In the genomic region with DNA sequence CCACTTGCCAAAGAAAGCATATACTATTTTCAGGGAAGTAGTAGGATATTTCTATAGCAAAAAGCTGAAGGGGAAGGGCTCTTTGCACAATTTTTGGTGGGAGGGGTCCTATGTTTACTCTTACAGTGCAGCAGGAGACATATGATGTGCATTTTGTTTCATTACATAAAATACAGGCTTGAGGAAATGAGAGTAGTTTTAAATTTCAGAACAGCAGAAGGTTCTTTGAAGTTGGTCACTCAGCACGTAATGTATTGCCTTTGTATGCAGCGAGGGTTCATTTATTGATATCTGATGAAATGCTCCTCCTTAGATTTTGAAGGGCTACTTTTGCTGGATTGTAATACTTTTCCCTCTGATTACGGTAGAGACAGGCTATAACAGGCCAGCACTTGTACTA, we compare ENCODE assay signal across 12 cellular contexts. TPM values are rescaled to one million over a fixed set of nuclear protein-coding genes. Genes with fewer than 3 reads are reported as not detected.
DNase-seq lines count a peak whose midpoint lies in the region; ATAC-seq, FAIRE-seq and TF ChIP-seq lines count a peak whose summit lies in the region.
"Had no signal": no experiment of that assay in that cellular context is flagged by ENCODE, and none has a peak within 500 bp of the region (broad histone marks: within the 10 kb centered on the region; RNA-seq: fewer than 3 reads in every experiment).

No MANE protein-coding gene starts in this region.

- H3K36me3 ChIP-seq in astrocyte (ENCODE audit: insufficient read depth, low read length) (no peaks in the 10 kb centered on the region), mucosa of rectum (ENCODE audit: control insufficient read depth in 2 of 2, insufficient read depth in 2 of 2, low read length in 2 of 2) (no peaks in the 10 kb centered on the region)

- H3K36me3 Mint-ChIP-seq in stimulated activated naive CD8-positive, alpha-beta T cell treated with anti-CD3 and anti-CD28 coated beads, Interleukin-15, Interleukin-2, amounts not matched to agents 100 ng/mL and 50 ng/mL, for 24 hours (ENCODE audit: low read depth) = no peaks in the 10 kb centered on the region
- H3K36me3 Mint-ChIP-seq in astrocyte (ENCODE audit: low read depth, unreplicated experiment) = peaks cover 1% of the 10 kb centered on the region
- H3K36me3 Mint-ChIP-seq in H9 (ENCODE audit: insufficient read depth in 1 of 3, low read depth in 3 of 3) = no peaks in the 10 kb centered on the region; a peak in 1 of 7 replicates

- no peak overlapping the region for H2BK120ac ChIP-seq in H9 (ENCODE audit: low read depth, low read length, poor library complexity, severe bottlenecking)

- H3K4me2 ChIP-seq in astrocyte (ENCODE audit: low read length) = peak overlapping the region; percentile 12
- no peak overlapping the region for H3K4me2 ChIP-seq in H9 (ENCODE audit: insufficient read depth, insufficient read length, low read length)

- H3K9me3 Mint-ChIP-seq in stimulated activated naive CD8-positive, alpha-beta T cell treated with anti-CD3 and anti-CD28 coated beads, Interleukin-15, Interleukin-2, amounts not matched to agents 100 ng/mL and 50 ng/mL, for 24 hours = no peaks in the 10 kb centered on the region
- H3K9me3 Mint-ChIP-seq in astrocyte (ENCODE audit: unreplicated experiment) = peaks cover 2% of the 10 kb centered on the region
- no peaks in the 10 kb centered on the region; a peak in 1 of 5 replicates for H3K9me3 Mint-ChIP-seq in H9
- H3K9me3 Mint-ChIP-seq: activated B cell treated with CpG ODN at 0.5 μM for 24 hours, neural crest cell had no signal

- H3K27ac ChIP-seq in astrocyte (ENCODE audit: low read depth, low read length) = no peak overlapping the region
- H3K27ac ChIP-seq in mucosa of rectum (ENCODE audit: low read depth in 2 of 2, low read length in 2 of 2) = peak overlapping the region; percentile 9 to 71
- no peak overlapping the region for H3K27ac ChIP-seq in H9 (ENCODE audit: insufficient read length, low read depth, low read length)

- no peak for DNase-seq in stimulated activated naive CD8-positive, alpha-beta T cell treated with anti-CD3 and anti-CD28 coated beads, Interleukin-15, Interleukin-2, amounts not matched to agents 100 U/mL and 50 U/mL, for 24 hours
- DNase-seq in astrocyte (ENCODE audit: low read depth) (no peak), H9 (no peak), NCI-H2107 treated with DMSO at 0.1 percent for 48 hours (lab: John Stamatoyannopoulos, UW; ENCODE audit: unreplicated experiment) (no peak), pons (ENCODE audit: low spot score) (no peak), AG20443 (ENCODE audit: low spot score) (no peak)
- DNase-seq: activated B cell treated with CpG ODN at 0.5 μM for 24 hours had no signal

- no peaks in the 10 kb centered on the region for H4K20me1 ChIP-seq in astrocyte (ENCODE audit: insufficient read depth, low read length)
- no peaks in the 10 kb centered on the region for H4K20me1 ChIP-seq in H9 (ENCODE audit: control insufficient read depth, insufficient read depth, insufficient read length)

- no peak overlapping the region for H3K9ac ChIP-seq in astrocyte (ENCODE audit: low read length)
- H3K9ac ChIP-seq in mucosa of rectum (ENCODE audit: low read depth in 1 of 2, low read length in 2 of 2) = no peak overlapping the region
- H3K9ac ChIP-seq in H9 (ENCODE audit: extremely low read depth, insufficient read length, low read length) = no peak overlapping the region

- H3K27me3 ChIP-seq in astrocyte (ENCODE audit: insufficient read depth, low read length) = peaks cover 1% of the 10 kb centered on the region
- no peaks in the 10 kb centered on the region for H3K27me3 ChIP-seq in mucosa of rectum (ENCODE audit: control insufficient read depth in 2 of 2, insufficient read depth in 2 of 2, low read length in 2 of 2)
- peaks cover 2% of the 10 kb centered on the region; the same call in 1 of the 2 replicates for H3K27me3 ChIP-seq in H9 (ENCODE audit: insufficient read depth, low read length)

- H2AK5ac ChIP-seq in H9 (ENCODE audit: insufficient read length, low read length) = no peak overlapping the region

- H3K14ac ChIP-seq in H9 (ENCODE audit: insufficient read depth, low read length) = no peak overlapping the region

- H3K18ac ChIP-seq in H9 (ENCODE audit: insufficient read length, low read depth, low read length) = no peak overlapping the region

- H3K4me3 ChIP-seq in astrocyte (ENCODE audit: insufficient read depth, low read depth, low read length) (no peak overlapping the region), mucosa of rectum (ENCODE audit: low read length in 2 of 2) (no peak overlapping the region)

- H2BK15ac ChIP-seq in H9 (ENCODE audit: low read depth, low read length) = no peak overlapping the region

- H3K79me2 ChIP-seq in astrocyte (ENCODE audit: insufficient read depth, low read length) (no peaks in the 10 kb centered on the region), H9 (ENCODE audit: insufficient read depth, low read length) (no peaks in the 10 kb centered on the region)

- H3K79me1 ChIP-seq in H9 (ENCODE audit: insufficient read depth, low read depth, low read length, poor library complexity, severe bottlenecking) = no peaks in the 10 kb centered on the region

- no peak overlapping the region for H3T11ph ChIP-seq in H9 (ENCODE audit: low read length)

- peak overlapping the region; percentile 71 for H3K4me3 Mint-ChIP-seq in stimulated activated naive CD8-positive, alpha-beta T cell treated with anti-CD3 and anti-CD28 coated beads, Interleukin-15, Interleukin-2, amounts not matched to agents 100 ng/mL and 50 ng/mL, for 24 hours
- peak overlapping the region; percentile 61 for H3K4me3 Mint-ChIP-seq in astrocyte (ENCODE audit: unreplicated experiment)
- no peak overlapping the region for H3K4me3 Mint-ChIP-seq in H9
- H3K4me3 Mint-ChIP-seq: activated B cell treated with CpG ODN at 0.5 μM for 24 hours, neural crest cell had no signal

- H3K23ac ChIP-seq in H9 (ENCODE audit: insufficient read length, low read depth, low read length) = no peak overlapping the region

- no peak for FAIRE-seq in astrocyte (lab: Jason Lieb, UNC)
- FAIRE-seq: GM19239 had no signal

- no peak overlapping the region for H4K8ac ChIP-seq in H9 (replicated peaks; ENCODE audit: insufficient read length, low read depth, low read length)

- H2BK20ac ChIP-seq in H9 (ENCODE audit: low read depth, low read length, poor library complexity, severe bottlenecking) = no peak overlapping the region

- WGBS in H9 (ENCODE audit: extremely low coverage, insufficient read length, low lambda C conversion rate) = no CpG with 5 or more reads among the region's 3 CpGs

- H2BK12ac ChIP-seq in H9 (ENCODE audit: insufficient read length, low read depth, low read length) = no peak overlapping the region

- H3K23me2 ChIP-seq in H9 (ENCODE audit: insufficient read length, low read depth, low read length, poor library complexity, severe bottlenecking) = peaks cover 9% of the 10 kb centered on the region

- ATAC-seq in stimulated activated naive CD8-positive, alpha-beta T cell treated with anti-CD3 and anti-CD28 coated beads, Interleukin-15, Interleukin-2, amounts not matched to agents 100 U/mL and 50 U/mL, for 24 hours = no peak
- ATAC-seq: Right ventricle myocardium inferior had no signal

- no peaks in the 10 kb centered on the region for H3K9me3 ChIP-seq in astrocyte (ENCODE audit: insufficient read depth, low read depth, low read length)
- no peaks in the 10 kb centered on the region for H3K9me3 ChIP-seq in mucosa of rectum (ENCODE audit: control insufficient read depth in 2 of 2, low read length in 2 of 2)
- no peaks in the 10 kb centered on the region for H3K9me3 ChIP-seq in H9 (ENCODE audit: control insufficient read depth, low read depth, low read length)

- H3K4ac ChIP-seq in H9 (ENCODE audit: low read depth, low read length) = no peak overlapping the region

- H3K56ac ChIP-seq in H9 (ENCODE audit: insufficient read length, low read depth, low read length) = no peak overlapping the region

- no peak overlapping the region for H4K91ac ChIP-seq in H9 (ENCODE audit: insufficient read length, low read depth, low read length)

- H2AFZ ChIP-seq in astrocyte (ENCODE audit: low read depth, low read length) = no peak overlapping the region
- H2AFZ ChIP-seq in H9 (ENCODE audit: low read length) = no peak overlapping the region

- H3K4me1 Mint-ChIP-seq in stimulated activated naive CD8-positive, alpha-beta T cell treated with anti-CD3 and anti-CD28 coated beads, Interleukin-15, Interleukin-2, amounts not matched to agents 100 ng/mL and 50 ng/mL, for 24 hours (ENCODE audit: low read depth) = peaks cover 66% of the 10 kb centered on the region
- H3K4me1 Mint-ChIP-seq in astrocyte (ENCODE audit: low read depth, unreplicated experiment) (peaks cover 31% of the 10 kb centered on the region), H9 (peaks cover 14 to 21% of the 10 kb centered on the region in 2 experiments)

- H3K4me1 ChIP-seq in astrocyte (ENCODE audit: insufficient read depth, low read length) = peaks cover 17% of the 10 kb centered on the region
- H3K4me1 ChIP-seq in mucosa of rectum (ENCODE audit: control insufficient read depth in 2 of 2, insufficient read depth in 2 of 2, low read length in 2 of 2) = peaks cover 15 to 18% of the 10 kb centered on the region in 2 donors
- no peaks in the 10 kb centered on the region; the same call in 1 of the 2 replicates for H3K4me1 ChIP-seq in H9 (ENCODE audit: insufficient read depth, low read length)

- no peaks in the 10 kb centered on the region for H3K27me3 Mint-ChIP-seq in stimulated activated naive CD8-positive, alpha-beta T cell treated with anti-CD3 and anti-CD28 coated beads, Interleukin-15, Interleukin-2, amounts not matched to agents 100 ng/mL and 50 ng/mL, for 24 hours
- no peaks in the 10 kb centered on the region for H3K27me3 Mint-ChIP-seq in astrocyte (ENCODE audit: low read depth, unreplicated experiment)
- peaks cover 10% of the 10 kb centered on the region for H3K27me3 Mint-ChIP-seq in H9 (ENCODE audit: low read depth)
- H3K27me3 Mint-ChIP-seq: activated B cell treated with CpG ODN at 0.5 μM for 24 hours had no signal

- H4K5ac ChIP-seq in H9 (ENCODE audit: insufficient read length, low read depth, low read length) = no peak overlapping the region

- no peak overlapping the region for H2BK5ac ChIP-seq in H9 (ENCODE audit: insufficient read length, low read length)

- TF ChIP-seq CTCF in astrocyte (IDR thresholded peaks at IDR 0.05; ENCODE audit: insufficient read depth, low read depth, low read length) (no peak), H9 (conservative IDR thresholded peaks at IDR 0.05) (no peak)

- peak overlapping the region; percentile 86 for H3K27ac Mint-ChIP-seq in stimulated activated naive CD8-positive, alpha-beta T cell treated with anti-CD3 and anti-CD28 coated beads, Interleukin-15, Interleukin-2, amounts not matched to agents 100 ng/mL and 50 ng/mL, for 24 hours
- H3K27ac Mint-ChIP-seq in astrocyte (ENCODE audit: unreplicated experiment) (no peak overlapping the region), H9 (no peak overlapping the region)
- H3K27ac Mint-ChIP-seq: activated B cell treated with CpG ODN at 0.5 μM for 24 hours had no signal

RNA-seq across cellular contexts. Expression of a gene that starts 3.1 kb away (rescaled TPM):
- total RNA-seq in astrocyte (21.4 and 22.3 TPM in 2 replicates), H9 (2021) (0.87 and 0.92 TPM in 2 replicates)

RNA-seq across cellular contexts. Expression of a gene that starts 50.7 kb away (rescaled TPM):
- 20.1 and 24.0 TPM in 2 replicates for total RNA-seq in astrocyte
- total RNA-seq in H9 (2021) = 118 and 120 TPM in 2 replicates

Comparison
In these comparisons a context has a peak if more than half of its experiments do, and no peak if none do; other contexts are left out.
1. H3K4me3 Mint-ChIP-seq: peak in stimulated activated naive CD8-positive, alpha-beta T cell treated with anti-CD3 and anti-CD28 coated beads, Interleukin-15, Interleukin-2, amounts not matched to agents 100 ng/mL and 50 ng/mL, for 24 hours (single experiment) and astrocyte (single experiment); none in H9 (0 of 2).
2. H3K27ac ChIP-seq: peak in mucosa of rectum (2 of 2); none in astrocyte (single experiment) and H9 (single experiment).
3. RNA of a gene that starts 3.1 kb away (total RNA-seq): 21.4 to 22.3 TPM in astrocyte; 0.87 to 0.92 TPM in H9; every median in the first group is over 10 times any median in the second.